Comparison of ENCODE assay signal across 1 cellular context in the genomic region with DNA sequence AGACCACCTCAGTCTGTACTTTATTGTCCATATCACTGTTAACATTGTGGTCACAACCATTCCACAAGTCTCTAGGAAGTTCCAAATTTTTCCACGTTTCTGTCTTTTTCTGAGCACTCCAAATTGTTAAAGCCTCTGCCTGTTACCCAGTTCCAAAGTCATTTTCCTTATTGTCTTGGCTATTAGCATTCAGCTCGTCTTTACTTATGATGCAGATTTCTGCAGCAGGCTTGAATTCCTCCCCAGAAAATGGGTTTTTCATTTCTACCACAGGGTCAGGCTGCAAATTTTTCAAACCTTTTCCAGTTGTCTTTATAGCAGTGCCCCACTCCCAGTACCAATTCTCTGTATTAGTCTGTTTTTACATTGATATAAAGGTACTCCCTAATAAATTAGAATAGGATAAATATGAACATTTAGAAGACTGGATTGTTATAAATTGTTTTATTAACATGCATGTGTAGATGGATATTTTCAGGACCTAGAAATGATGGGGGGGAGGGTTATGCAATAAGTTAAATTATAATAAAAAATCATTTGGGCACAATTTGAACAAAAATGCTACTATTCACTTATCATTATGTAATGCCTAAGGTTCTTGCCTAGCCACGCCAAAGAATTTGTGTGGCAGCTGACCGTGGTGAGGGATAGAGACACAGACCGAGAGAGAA.
TF ChIP-seq lines count a peak whose summit lies in the region.

No MANE protein-coding gene starts in this region.

TF ChIP-seq in K562, 482 proteins besides CTCF, POLR2A, EP300 and RAD21 (continued from another document):
- TF ChIP-seq, protein P1, sequence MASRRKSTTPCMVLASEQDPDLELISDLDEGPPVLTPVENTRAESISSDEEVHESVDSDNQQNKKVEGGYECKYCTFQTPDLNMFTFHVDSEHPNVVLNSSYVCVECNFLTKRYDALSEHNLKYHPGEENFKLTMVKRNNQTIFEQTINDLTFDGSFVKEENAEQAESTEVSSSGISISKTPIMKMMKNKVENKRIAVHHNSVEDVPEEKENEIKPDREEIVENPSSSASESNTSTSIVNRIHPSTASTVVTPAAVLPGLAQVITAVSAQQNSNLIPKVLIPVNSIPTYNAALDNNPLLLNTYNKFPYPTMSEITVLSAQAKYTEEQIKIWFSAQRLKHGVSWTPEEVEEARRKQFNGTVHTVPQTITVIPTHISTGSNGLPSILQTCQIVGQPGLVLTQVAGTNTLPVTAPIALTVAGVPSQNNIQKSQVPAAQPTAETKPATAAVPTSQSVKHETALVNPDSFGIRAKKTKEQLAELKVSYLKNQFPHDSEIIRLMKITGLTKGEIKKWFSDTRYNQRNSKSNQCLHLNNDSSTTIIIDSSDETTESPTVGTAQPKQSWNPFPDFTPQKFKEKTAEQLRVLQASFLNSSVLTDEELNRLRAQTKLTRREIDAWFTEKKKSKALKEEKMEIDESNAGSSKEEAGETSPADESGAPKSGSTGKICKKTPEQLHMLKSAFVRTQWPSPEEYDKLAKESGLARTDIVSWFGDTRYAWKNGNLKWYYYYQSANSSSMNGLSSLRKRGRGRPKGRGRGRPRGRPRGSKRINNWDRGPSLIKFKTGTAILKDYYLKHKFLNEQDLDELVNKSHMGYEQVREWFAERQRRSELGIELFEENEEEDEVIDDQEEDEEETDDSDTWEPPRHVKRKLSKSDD (conservative IDR thresholded peaks at IDR 0.05; ENCODE audit: low read length) = no peak
- no peak for TF ChIP-seq CREM (IDR thresholded peaks at IDR 0.05; ENCODE audit: low read depth)
- no peak for TF ChIP-seq GABPB1 (CRISPR knock-in tag; IDR thresholded peaks at IDR 0.05)
- no peak for TF ChIP-seq ZSCAN29 (IDR thresholded peaks at IDR 0.05)
- TF ChIP-seq, protein P2, sequence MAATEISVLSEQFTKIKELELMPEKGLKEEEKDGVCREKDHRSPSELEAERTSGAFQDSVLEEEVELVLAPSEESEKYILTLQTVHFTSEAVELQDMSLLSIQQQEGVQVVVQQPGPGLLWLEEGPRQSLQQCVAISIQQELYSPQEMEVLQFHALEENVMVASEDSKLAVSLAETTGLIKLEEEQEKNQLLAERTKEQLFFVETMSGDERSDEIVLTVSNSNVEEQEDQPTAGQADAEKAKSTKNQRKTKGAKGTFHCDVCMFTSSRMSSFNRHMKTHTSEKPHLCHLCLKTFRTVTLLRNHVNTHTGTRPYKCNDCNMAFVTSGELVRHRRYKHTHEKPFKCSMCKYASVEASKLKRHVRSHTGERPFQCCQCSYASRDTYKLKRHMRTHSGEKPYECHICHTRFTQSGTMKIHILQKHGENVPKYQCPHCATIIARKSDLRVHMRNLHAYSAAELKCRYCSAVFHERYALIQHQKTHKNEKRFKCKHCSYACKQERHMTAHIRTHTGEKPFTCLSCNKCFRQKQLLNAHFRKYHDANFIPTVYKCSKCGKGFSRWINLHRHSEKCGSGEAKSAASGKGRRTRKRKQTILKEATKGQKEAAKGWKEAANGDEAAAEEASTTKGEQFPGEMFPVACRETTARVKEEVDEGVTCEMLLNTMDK (IDR thresholded peaks at IDR 0.05; ENCODE audit: borderline replicate concordance, insufficient read depth, low read depth, low read length, poor library complexity, severe bottlenecking) = no peak
- no peak for TF ChIP-seq ZNF354B (CRISPR knock-in tag; IDR thresholded peaks at IDR 0.05)
- no peak for TF ChIP-seq BDP1 (IDR thresholded peaks at IDR 0.05; ENCODE audit: insufficient read depth, insufficient read length)
- no peak for TF ChIP-seq RNF2 (IDR thresholded peaks at IDR 0.05)
- no peak for TF ChIP-seq ZFP1 (CRISPR knock-in tag; IDR thresholded peaks at IDR 0.05)
- no peak for TF ChIP-seq KLF6 (CRISPR knock-in tag; IDR thresholded peaks at IDR 0.05; ENCODE audit: borderline replicate concordance)
- TF ChIP-seq, protein P3, sequence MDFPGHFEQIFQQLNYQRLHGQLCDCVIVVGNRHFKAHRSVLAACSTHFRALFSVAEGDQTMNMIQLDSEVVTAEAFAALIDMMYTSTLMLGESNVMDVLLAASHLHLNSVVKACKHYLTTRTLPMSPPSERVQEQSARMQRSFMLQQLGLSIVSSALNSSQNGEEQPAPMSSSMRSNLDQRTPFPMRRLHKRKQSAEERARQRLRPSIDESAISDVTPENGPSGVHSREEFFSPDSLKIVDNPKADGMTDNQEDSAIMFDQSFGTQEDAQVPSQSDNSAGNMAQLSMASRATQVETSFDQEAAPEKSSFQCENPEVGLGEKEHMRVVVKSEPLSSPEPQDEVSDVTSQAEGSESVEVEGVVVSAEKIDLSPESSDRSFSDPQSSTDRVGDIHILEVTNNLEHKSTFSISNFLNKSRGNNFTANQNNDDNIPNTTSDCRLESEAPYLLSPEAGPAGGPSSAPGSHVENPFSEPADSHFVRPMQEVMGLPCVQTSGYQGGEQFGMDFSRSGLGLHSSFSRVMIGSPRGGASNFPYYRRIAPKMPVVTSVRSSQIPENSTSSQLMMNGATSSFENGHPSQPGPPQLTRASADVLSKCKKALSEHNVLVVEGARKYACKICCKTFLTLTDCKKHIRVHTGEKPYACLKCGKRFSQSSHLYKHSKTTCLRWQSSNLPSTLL (IDR thresholded peaks at IDR 0.05) = no peak
- no peak for TF ChIP-seq MED1 (CRISPR knock-in tag; IDR thresholded peaks at IDR 0.05; ENCODE audit: borderline replicate concordance)
- no peak for TF ChIP-seq NELFE (IDR thresholded peaks at IDR 0.05; ENCODE audit: insufficient read depth, insufficient read length)
- no peak for TF ChIP-seq SNIP1 (IDR thresholded peaks at IDR 0.05; ENCODE audit: low read depth)
- TF ChIP-seq TEAD1 (CRISPR knock-in tag; IDR thresholded peaks at IDR 0.05) = 0 out of 4 replicates have a peak, but pooled peaks of 1 of the 2 experiments have one; percentile 27
- no peak for TF ChIP-seq MTA3 (IDR thresholded peaks at IDR 0.05; ENCODE audit: borderline replicate concordance)
- TF ChIP-seq CREB1 (IDR thresholded peaks at IDR 0.05) = no peak
- TF ChIP-seq CREB1 (CRISPR knock-in tag; IDR thresholded peaks at IDR 0.05) = no peak
- no peak for TF ChIP-seq HCFC1 (IDR thresholded peaks at IDR 0.05; ENCODE audit: low read depth, low read length)
- TF ChIP-seq HMG20B (CRISPR knock-in tag; IDR thresholded peaks at IDR 0.05) = no peak
- no peak for TF ChIP-seq USF2 (CRISPR knock-in tag; IDR thresholded peaks at IDR 0.05)
- no peak for TF ChIP-seq ELF1 (tag; IDR thresholded peaks at IDR 0.05)
- no peak for TF ChIP-seq HOXB6 (CRISPR knock-in tag; IDR thresholded peaks at IDR 0.05; ENCODE audit: borderline replicate concordance)
- TF ChIP-seq SRSF3 (IDR thresholded peaks at IDR 0.05; ENCODE audit: insufficient read depth, low read length) = no peak
- peak; percentile 85 for TF ChIP-seq CEBPB (tag; IDR thresholded peaks at IDR 0.05)
- peak in 1 of 2 experiments; percentile 64; a peak in 1 of 4 replicates for TF ChIP-seq NONO (IDR thresholded peaks at IDR 0.05; ENCODE audit: low read depth in 2 of 2, low read length in 1 of 2)
- TF ChIP-seq, protein P4, sequence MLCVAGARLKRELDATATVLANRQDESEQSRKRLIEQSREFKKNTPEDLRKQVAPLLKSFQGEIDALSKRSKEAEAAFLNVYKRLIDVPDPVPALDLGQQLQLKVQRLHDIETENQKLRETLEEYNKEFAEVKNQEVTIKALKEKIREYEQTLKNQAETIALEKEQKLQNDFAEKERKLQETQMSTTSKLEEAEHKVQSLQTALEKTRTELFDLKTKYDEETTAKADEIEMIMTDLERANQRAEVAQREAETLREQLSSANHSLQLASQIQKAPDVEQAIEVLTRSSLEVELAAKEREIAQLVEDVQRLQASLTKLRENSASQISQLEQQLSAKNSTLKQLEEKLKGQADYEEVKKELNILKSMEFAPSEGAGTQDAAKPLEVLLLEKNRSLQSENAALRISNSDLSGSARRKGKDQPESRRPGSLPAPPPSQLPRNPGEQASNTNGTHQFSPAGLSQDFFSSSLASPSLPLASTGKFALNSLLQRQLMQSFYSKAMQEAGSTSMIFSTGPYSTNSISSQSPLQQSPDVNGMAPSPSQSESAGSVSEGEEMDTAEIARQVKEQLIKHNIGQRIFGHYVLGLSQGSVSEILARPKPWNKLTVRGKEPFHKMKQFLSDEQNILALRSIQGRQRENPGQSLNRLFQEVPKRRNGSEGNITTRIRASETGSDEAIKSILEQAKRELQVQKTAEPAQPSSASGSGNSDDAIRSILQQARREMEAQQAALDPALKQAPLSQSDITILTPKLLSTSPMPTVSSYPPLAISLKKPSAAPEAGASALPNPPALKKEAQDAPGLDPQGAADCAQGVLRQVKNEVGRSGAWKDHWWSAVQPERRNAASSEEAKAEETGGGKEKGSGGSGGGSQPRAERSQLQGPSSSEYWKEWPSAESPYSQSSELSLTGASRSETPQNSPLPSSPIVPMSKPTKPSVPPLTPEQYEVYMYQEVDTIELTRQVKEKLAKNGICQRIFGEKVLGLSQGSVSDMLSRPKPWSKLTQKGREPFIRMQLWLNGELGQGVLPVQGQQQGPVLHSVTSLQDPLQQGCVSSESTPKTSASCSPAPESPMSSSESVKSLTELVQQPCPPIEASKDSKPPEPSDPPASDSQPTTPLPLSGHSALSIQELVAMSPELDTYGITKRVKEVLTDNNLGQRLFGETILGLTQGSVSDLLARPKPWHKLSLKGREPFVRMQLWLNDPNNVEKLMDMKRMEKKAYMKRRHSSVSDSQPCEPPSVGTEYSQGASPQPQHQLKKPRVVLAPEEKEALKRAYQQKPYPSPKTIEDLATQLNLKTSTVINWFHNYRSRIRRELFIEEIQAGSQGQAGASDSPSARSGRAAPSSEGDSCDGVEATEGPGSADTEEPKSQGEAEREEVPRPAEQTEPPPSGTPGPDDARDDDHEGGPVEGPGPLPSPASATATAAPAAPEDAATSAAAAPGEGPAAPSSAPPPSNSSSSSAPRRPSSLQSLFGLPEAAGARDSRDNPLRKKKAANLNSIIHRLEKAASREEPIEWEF (CRISPR knock-in tag; IDR thresholded peaks at IDR 0.05) = no peak
- TF ChIP-seq ETS1 (conservative IDR thresholded peaks at IDR 0.05; ENCODE audit: control insufficient read depth, low read depth, low read length) = no peak
- TF ChIP-seq, protein P5, sequence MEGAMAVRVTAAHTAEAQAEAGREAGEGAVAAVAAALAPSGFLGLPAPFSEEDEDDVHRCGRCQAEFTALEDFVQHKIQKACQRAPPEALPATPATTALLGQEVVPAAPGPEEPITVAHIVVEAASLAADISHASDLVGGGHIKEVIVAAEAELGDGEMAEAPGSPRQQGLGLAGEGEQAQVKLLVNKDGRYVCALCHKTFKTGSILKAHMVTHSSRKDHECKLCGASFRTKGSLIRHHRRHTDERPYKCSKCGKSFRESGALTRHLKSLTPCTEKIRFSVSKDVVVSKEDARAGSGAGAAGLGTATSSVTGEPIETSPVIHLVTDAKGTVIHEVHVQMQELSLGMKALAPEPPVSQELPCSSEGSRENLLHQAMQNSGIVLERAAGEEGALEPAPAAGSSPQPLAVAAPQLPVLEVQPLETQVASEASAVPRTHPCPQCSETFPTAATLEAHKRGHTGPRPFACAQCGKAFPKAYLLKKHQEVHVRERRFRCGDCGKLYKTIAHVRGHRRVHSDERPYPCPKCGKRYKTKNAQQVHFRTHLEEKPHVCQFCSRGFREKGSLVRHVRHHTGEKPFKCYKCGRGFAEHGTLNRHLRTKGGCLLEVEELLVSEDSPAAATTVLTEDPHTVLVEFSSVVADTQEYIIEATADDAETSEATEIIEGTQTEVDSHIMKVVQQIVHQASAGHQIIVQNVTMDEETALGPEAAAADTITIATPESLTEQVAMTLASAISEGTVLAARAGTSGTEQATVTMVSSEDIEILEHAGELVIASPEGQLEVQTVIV (CRISPR knock-in tag; IDR thresholded peaks at IDR 0.05; ENCODE audit: borderline replicate concordance) = no peak
- no peak for TF ChIP-seq ZNF551 (CRISPR knock-in tag; IDR thresholded peaks at IDR 0.05)
- no peak for TF ChIP-seq CBX5 (IDR thresholded peaks at IDR 0.05; ENCODE audit: borderline replicate concordance, low read depth)
